In genomic region chr15:81023483-81024264, GRCh38 we compare ENCODE assay signal across 8 cellular contexts. TPM values are rescaled to one million over a fixed set of nuclear protein-coding genes. Genes with fewer than 3 reads are reported as not detected.
DNase-seq lines count a peak whose midpoint lies in the region; ATAC-seq and TF ChIP-seq lines count a peak whose summit lies in the region.

No MANE protein-coding gene starts in this region.

- H3K36me3 ChIP-seq in GM06990 (ENCODE audit: control insufficient read depth, insufficient read depth, low read length) (no peaks in the 10 kb centered on the region), adipocyte (ENCODE audit: control insufficient read depth, insufficient read depth, low read length, severe bottlenecking) (no peaks in the 10 kb centered on the region), right atrium auricular region (no peaks in the 10 kb centered on the region), skeletal muscle satellite cell (ENCODE audit: insufficient read depth, low read length) (no peaks in the 10 kb centered on the region)

- H3K4me3 Mint-ChIP-seq in IgD-negative memory B cell = peak overlapping the region; percentile 56 to 88 (median 57)

- H3K4me3 ChIP-seq in GM06990 (replicated peaks; ENCODE audit: low read depth, low read length) = no peak overlapping the region
- H3K4me3 ChIP-seq in adipocyte (ENCODE audit: low read length) = peak overlapping the region; percentile 56
- no peak overlapping the region for H3K4me3 ChIP-seq in right atrium auricular region
- H3K4me3 ChIP-seq in skeletal muscle satellite cell (ENCODE audit: low read length) = peak overlapping the region; percentile 12

- peaks cover 35% of the 10 kb centered on the region for H3K4me1 ChIP-seq in adipocyte (ENCODE audit: control insufficient read depth, insufficient read depth, low read length)
- peaks cover 0 to 30% of the 10 kb centered on the region in 2 donors for H3K4me1 ChIP-seq in right atrium auricular region
- H3K4me1 ChIP-seq in skeletal muscle satellite cell (ENCODE audit: control insufficient read depth, insufficient read depth, low read length) = peaks cover 15% of the 10 kb centered on the region

- H3K27me3 ChIP-seq in GM06990 (replicated peaks; ENCODE audit: control insufficient read depth, insufficient read depth, low read length) = no peaks in the 10 kb centered on the region
- no peaks in the 10 kb centered on the region for H3K27me3 ChIP-seq in adipocyte (replicated peaks; ENCODE audit: control insufficient read depth, insufficient read depth, low read length)
- no peaks in the 10 kb centered on the region for H3K27me3 ChIP-seq in right atrium auricular region
- H3K27me3 ChIP-seq in skeletal muscle satellite cell (ENCODE audit: control insufficient read depth, insufficient read depth, low read length) = no peaks in the 10 kb centered on the region

- H3K27ac Mint-ChIP-seq in IgD-negative memory B cell = peak overlapping the region in 1 of 3 donors; percentile 29

- H3K9me3 ChIP-seq in adipocyte (ENCODE audit: control insufficient read depth, low read length) = no peaks in the 10 kb centered on the region
- no peaks in the 10 kb centered on the region for H3K9me3 ChIP-seq in right atrium auricular region
- H3K9me3 ChIP-seq in skeletal muscle satellite cell (replicated peaks; ENCODE audit: low read length) = no peaks in the 10 kb centered on the region

- ATAC-seq in GM21526 (IDR thresholded peaks at IDR 0.05; ENCODE audit: low FRiP score, unreplicated experiment) = peak; percentile 87

- H3K9me3 Mint-ChIP-seq in IgD-negative memory B cell = no peaks in the 10 kb centered on the region

- peak overlapping the region; percentile 76 for H3K9ac ChIP-seq in adipocyte (ENCODE audit: low read length)
- H3K9ac ChIP-seq in skeletal muscle satellite cell (ENCODE audit: low read depth, low read length) = peak overlapping the region; percentile 38

- peaks cover 9 to 16% (median 15%) of the 10 kb centered on the region in 3 donors for H3K4me1 Mint-ChIP-seq in IgD-negative memory B cell

- H3K36me3 Mint-ChIP-seq in IgD-negative memory B cell = no peaks in the 10 kb centered on the region

- peaks cover 2% of the 10 kb centered on the region for H3K27me3 Mint-ChIP-seq in IgD-negative memory B cell

- TF ChIP-seq CTCF in GM06990 (IDR thresholded peaks at IDR 0.05; ENCODE audit: insufficient read depth, low read length, poor library complexity, severe bottlenecking) (no peak), right atrium auricular region (IDR thresholded peaks at IDR 0.05) (no peak)

- H3K27ac ChIP-seq in right atrium auricular region = peak overlapping the region; percentile 60 to 86

- peak; percentile 86 for DNase-seq in GM06990 (ENCODE audit: extremely low read depth, insufficient read length)
- peak; percentile 64 for DNase-seq in adipocyte (ENCODE audit: low read depth)
- DNase-seq in right atrium auricular region (ENCODE audit: low spot score) = peak; percentile 93
- DNase-seq in NCI-H82 (lab: John Stamatoyannopoulos, UW) = no peak
- DNase-seq in COR-L47 (lab: John Stamatoyannopoulos, UW) = no peak

- peak overlapping the region; percentile 61 for H3K4me2 ChIP-seq in skeletal muscle satellite cell (ENCODE audit: low read length)

RNA-seq across cellular contexts. Expression of gene TLNRD1, which starts 23.0 kb away (rescaled TPM):
- 4.6 TPM for polyA plus RNA-seq in IgD-negative memory B cell
- total RNA-seq in right atrium auricular region = 10 to 100 TPM; 10.0 to 26.1 TPM
- total RNA-seq in skeletal muscle satellite cell (2012; rRNA removed) = 8.9 and 10.7 TPM in 2 replicates

RNA-seq across cellular contexts. Expression of gene MESD, which starts 34.1 kb away (rescaled TPM):
- 21.9 TPM for polyA plus RNA-seq in IgD-negative memory B cell
- total RNA-seq in right atrium auricular region = 10 to 100 TPM; 11.3 to 14.5 TPM
- total RNA-seq in skeletal muscle satellite cell (2012; rRNA removed) = 13.3 and 16.0 TPM in 2 replicates

Comparison
In these comparisons a context has a peak if more than half of its experiments do, and no peak if none do; other contexts are left out.
1. DNase-seq: peak in GM06990 (single experiment), adipocyte (single experiment) and right atrium auricular region (single experiment); none in NCI-H82 (single experiment) and COR-L47 (single experiment).
2. H3K4me3 ChIP-seq: peak in adipocyte (single experiment) and skeletal muscle satellite cell (single experiment); none in GM06990 (single experiment) and right atrium auricular region (0 of 2).